21 cellular contexts compared by ENCODE assay signal in the genomic region with DNA sequence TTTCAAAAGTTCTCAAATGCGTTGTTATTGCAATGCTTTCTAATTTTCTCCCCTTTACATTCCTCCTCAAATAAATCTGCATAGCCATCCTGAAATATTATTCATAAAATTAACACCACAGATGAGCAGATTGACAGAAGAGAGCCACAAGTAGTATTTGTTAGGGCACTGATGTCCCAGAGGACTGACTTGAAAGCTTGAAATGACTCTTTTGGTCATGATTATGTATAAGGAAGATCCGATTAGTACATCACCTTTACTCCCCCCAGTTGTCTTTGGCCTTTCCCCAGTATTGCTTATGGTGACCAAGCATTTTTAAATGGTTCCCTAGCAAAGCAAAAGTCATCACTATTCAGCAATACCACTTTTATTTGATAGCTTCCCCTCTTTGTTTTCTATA.
DNase-seq lines count a peak whose midpoint lies in the region; ATAC-seq and TF ChIP-seq lines count a peak whose summit lies in the region.
"Had no signal": no experiment of that assay in that cellular context is flagged by ENCODE, and none has a peak within 500 bp of the region (broad histone marks: within the 10 kb centered on the region; RNA-seq: fewer than 3 reads in every experiment).

No MANE protein-coding gene starts in this region.

- no peaks in the 10 kb centered on the region for H3K36me3 Mint-ChIP-seq in endothelial cell (ENCODE audit: low read depth, unreplicated experiment)

- TF ChIP-seq CTCF in endothelial cell (IDR thresholded peaks at IDR 0.05; ENCODE audit: unreplicated experiment): no peak

- H3K9me3 Mint-ChIP-seq in endothelial cell (ENCODE audit: unreplicated experiment): no peaks in the 10 kb centered on the region

- no peak overlapping the region for H3K27ac Mint-ChIP-seq in endothelial cell (ENCODE audit: unreplicated experiment)
- H3K27ac Mint-ChIP-seq: activated CD4-positive, alpha-beta T cell treated with anti-CD3 and anti-CD28 coated beads, Interleukin-2, amount 10 ng/mL, durations not matched to agents 7 days and 5 days; activated naive CD8-positive, alpha-beta T cell treated with anti-CD3 and anti-CD28 coated beads, Interleukin-2, amount 10 ng/mL, durations not matched to agents 7 days and 5 days; activated T-helper 17 cell treated with anti-CD3 and anti-CD28 coated beads, Interleukin-2, amount 50 U/mL, for 72 hours; CD4-positive, CD25-positive, alpha-beta regulatory T cell; naive thymus-derived CD4-positive, alpha-beta T cell; stimulated activated naive B cell treated with anti-CD40 and anti-IgM and Interleukin-4, amounts not matched to agents 10 μg/mL and 1 μg/mL and 100 μg/mL, for 72 hours had no signal

- H3K4me3 Mint-ChIP-seq in endothelial cell (ENCODE audit: unreplicated experiment): no peak overlapping the region
- H3K4me3 Mint-ChIP-seq: activated CD4-positive, alpha-beta T cell treated with anti-CD3 and anti-CD28 coated beads, Interleukin-2, amount 10 ng/mL, durations not matched to agents 7 days and 5 days; activated naive CD8-positive, alpha-beta T cell treated with anti-CD3 and anti-CD28 coated beads, Interleukin-2, amount 10 ng/mL, durations not matched to agents 7 days and 5 days; activated T-helper 17 cell treated with anti-CD3 and anti-CD28 coated beads, Interleukin-2, amount 50 U/mL, for 72 hours; CD4-positive, CD25-positive, alpha-beta regulatory T cell; naive thymus-derived CD4-positive, alpha-beta T cell; stimulated activated naive B cell treated with anti-CD40 and anti-IgM and Interleukin-4, amounts not matched to agents 10 μg/mL and 1 μg/mL and 100 μg/mL, for 72 hours had no signal

- ATAC-seq in GM18873 (IDR thresholded peaks at IDR 0.05; ENCODE audit: low FRiP score, unreplicated experiment) (peak; percentile 53), GM21825 (IDR thresholded peaks at IDR 0.05; ENCODE audit: unreplicated experiment) (peak; percentile 58), HG03108 (IDR thresholded peaks at IDR 0.05; ENCODE audit: unreplicated experiment) (peak; percentile 67)
- ATAC-seq: activated T-helper 17 cell treated with anti-CD3 and anti-CD28 coated beads, Interleukin-2, amount 50 U/mL, for 72 hours; heart left ventricle; naive thymus-derived CD4-positive, alpha-beta T cell had no signal

- no peaks in the 10 kb centered on the region for H3K27me3 Mint-ChIP-seq in endothelial cell (ENCODE audit: unreplicated experiment)
- H3K27me3 Mint-ChIP-seq: activated CD4-positive, alpha-beta T cell treated with anti-CD3 and anti-CD28 coated beads, Interleukin-2, amount 10 ng/mL, durations not matched to agents 7 days and 5 days; activated naive CD8-positive, alpha-beta T cell treated with anti-CD3 and anti-CD28 coated beads, Interleukin-2, amount 10 ng/mL, durations not matched to agents 7 days and 5 days; activated T-helper 17 cell treated with anti-CD3 and anti-CD28 coated beads, Interleukin-2, amount 50 U/mL, for 72 hours; naive thymus-derived CD4-positive, alpha-beta T cell; stimulated activated naive B cell treated with anti-CD40 and anti-IgM and Interleukin-4, amounts not matched to agents 10 μg/mL and 1 μg/mL and 100 μg/mL, for 72 hours had no signal

- peaks cover 14% of the 10 kb centered on the region for H3K4me1 Mint-ChIP-seq in endothelial cell (ENCODE audit: unreplicated experiment)
- H3K4me1 Mint-ChIP-seq: activated CD4-positive, alpha-beta T cell treated with anti-CD3 and anti-CD28 coated beads, Interleukin-2, amount 10 ng/mL, durations not matched to agents 7 days and 5 days; activated naive CD8-positive, alpha-beta T cell treated with anti-CD3 and anti-CD28 coated beads, Interleukin-2, amount 10 ng/mL, durations not matched to agents 7 days and 5 days; activated T-helper 17 cell treated with anti-CD3 and anti-CD28 coated beads, Interleukin-2, amount 50 U/mL, for 72 hours; naive thymus-derived CD4-positive, alpha-beta T cell; stimulated activated naive B cell treated with anti-CD40 and anti-IgM and Interleukin-4, amounts not matched to agents 10 μg/mL and 1 μg/mL and 100 μg/mL, for 72 hours had no signal

- DNase-seq in dermis blood vessel endothelial cell (no peak), endothelial cell (ENCODE audit: low spot score) (no peak), Ammon's horn (ENCODE audit: low spot score) (no peak)
- DNase-seq in activated naive CD4-positive, alpha-beta T cell (lab: John Stamatoyannopoulos, UW): no peak
- DNase-seq: activated CD4-positive, alpha-beta T cell treated with anti-CD3 and anti-CD28 coated beads, Interleukin-2, amount 10 ng/mL, durations not matched to agents 7 days and 5 days; activated naive CD8-positive, alpha-beta T cell treated with anti-CD3 and anti-CD28 coated beads, Interleukin-2, amount 10 ng/mL, durations not matched to agents 7 days and 5 days; CD4-positive, CD25-positive, alpha-beta regulatory T cell; GOT3; heart left ventricle; KG1; naive thymus-derived CD4-positive, alpha-beta T cell; NCI-H1436 treated with DMSO at 0.1 percent for 48 hours; small intestine; stimulated activated CD4-positive, alpha-beta T cell treated with anti-CD3 and anti-CD28 coated beads, Interleukin-2, amount 100 ng/mL, for 24 hours; stimulated activated naive B cell treated with anti-CD40 and anti-IgM and Interleukin-4, amounts not matched to agents 10 μg/mL and 1 μg/mL and 100 μg/mL, for 72 hours; testis; uterus had no signal
